ENCODE assay signal across 27 cellular contexts in genomic region chr1:3234956-3235355, GRCh38.
"Had no signal": no experiment of that assay in that cellular context is flagged by ENCODE, and none has a peak within 500 bp of the region (broad histone marks: within the 10 kb centered on the region; RNA-seq: fewer than 3 reads in every experiment).

No MANE protein-coding gene starts in this region.

- H3K4me1 ChIP-seq: colonic mucosa, esophagus squamous epithelium, foreskin keratinocyte, gastrocnemius medialis had no signal

- H3K9me3 ChIP-seq: colonic mucosa, gastrocnemius medialis, heart left ventricle had no signal

- H3K27me3 ChIP-seq: colonic mucosa, foreskin keratinocyte, heart left ventricle had no signal

- H3K36me3 ChIP-seq: colonic mucosa, esophagus muscularis mucosa, esophagus squamous epithelium, gastrocnemius medialis, gastroesophageal sphincter, heart left ventricle had no signal

- H3K4me3 ChIP-seq: colonic mucosa, coronary artery, dorsolateral prefrontal cortex, esophagus muscularis mucosa, esophagus squamous epithelium, gastrocnemius medialis, gastroesophageal sphincter, heart left ventricle had no signal

- H3K27ac ChIP-seq: colonic mucosa, coronary artery, dorsolateral prefrontal cortex, epithelial cell of prostate, esophagus muscularis mucosa, esophagus squamous epithelium, foreskin keratinocyte, gastrocnemius medialis, gastroesophageal sphincter, heart left ventricle had no signal

- DNase-seq: colonic mucosa; cortex of kidney; dermis blood vessel endothelial cell; dorsolateral prefrontal cortex; effector CD4-positive, alpha-beta T cell; effector CD8-positive, alpha-beta T cell; effector memory CD4-positive, alpha-beta T cell; effector memory CD8-positive, alpha-beta T cell; endodermal cell; erythroblast; esophagus squamous epithelium; foreskin fibroblast; foreskin keratinocyte; foreskin melanocyte; gastrocnemius medialis; glutamatergic neuron; head of caudate nucleus; heart left ventricle had no signal

- ATAC-seq: effector memory CD8-positive, alpha-beta T cell; esophagus mucosa; foreskin keratinocyte; gastrocnemius medialis; gastroesophageal sphincter; heart left ventricle had no signal

- FAIRE-seq: colon, endometrium, endothelial cell of umbilical vein, frontal cortex had no signal
